20 cellular contexts compared by ENCODE assay signal in genomic region chr2:216520156-216520555, GRCh38.
"Had no signal": no experiment of that assay in that cellular context is flagged by ENCODE, and none has a peak within 500 bp of the region (broad histone marks: within the 10 kb centered on the region; RNA-seq: fewer than 3 reads in every experiment).

No MANE protein-coding gene starts in this region.

- H3K4me1 ChIP-seq: pancreas, vagina had no signal

- H3K36me3 ChIP-seq: pancreas, vagina, WERI-Rb-1 had no signal

- H3K4me3 Mint-ChIP-seq: activated CD4-positive, alpha-beta T cell treated with anti-CD3 and anti-CD28 coated beads for 36 hours; activated CD8-positive, alpha-beta T cell treated with anti-CD3 and anti-CD28 coated beads, Interleukin-2, amount 10 ng/mL, durations not matched to agents 7 days and 5 days; activated naive CD8-positive, alpha-beta T cell treated with anti-CD3 and anti-CD28 coated beads, Interleukin-2, amount 50 U/mL, for 24 hours; activated T-helper 1 cell treated with anti-CD3 and anti-CD28 coated beads, Interleukin-12 subunit alpha, Interleukin-12 subunit beta, Interleukin-2, Interleukin-4 antibody, amounts not matched to agents 30 ng/mL and 10 ng/mL and 1 ng/mL, durations not matched to agents 14 hours and 24 hours and 36 hours; memory B cell; natural killer cell; stimulated activated naive CD8-positive, alpha-beta T cell treated with anti-CD3 and anti-CD28 coated beads, Interleukin-15, amount 100 ng/mL, for 72 hours; T-cell had no signal

- H3K36me3 Mint-ChIP-seq: natural killer cell, T-cell had no signal

- H3K9me3 Mint-ChIP-seq: activated naive CD8-positive, alpha-beta T cell treated with anti-CD3 and anti-CD28 coated beads, Interleukin-2, amount 50 U/mL, for 24 hours; activated T-helper 1 cell treated with anti-CD3 and anti-CD28 coated beads, Interleukin-12 subunit alpha, Interleukin-12 subunit beta, Interleukin-2, Interleukin-4 antibody, amounts not matched to agents 30 ng/mL and 10 ng/mL and 1 ng/mL, durations not matched to agents 14 hours and 24 hours and 36 hours; memory B cell; natural killer cell; stimulated activated naive CD8-positive, alpha-beta T cell treated with anti-CD3 and anti-CD28 coated beads, Interleukin-15, amount 100 ng/mL, for 72 hours; T-cell had no signal

- H3K27me3 Mint-ChIP-seq: activated CD4-positive, alpha-beta T cell treated with anti-CD3 and anti-CD28 coated beads for 36 hours; activated naive CD8-positive, alpha-beta T cell treated with anti-CD3 and anti-CD28 coated beads, Interleukin-2, amount 50 U/mL, for 24 hours; memory B cell; stimulated activated naive CD8-positive, alpha-beta T cell treated with anti-CD3 and anti-CD28 coated beads, Interleukin-15, amount 100 ng/mL, for 72 hours; T-cell had no signal

- H3K4me1 Mint-ChIP-seq: activated CD4-positive, alpha-beta T cell treated with anti-CD3 and anti-CD28 coated beads for 36 hours; activated naive CD8-positive, alpha-beta T cell treated with anti-CD3 and anti-CD28 coated beads, Interleukin-2, amount 50 U/mL, for 24 hours; memory B cell; stimulated activated naive CD8-positive, alpha-beta T cell treated with anti-CD3 and anti-CD28 coated beads, Interleukin-15, amount 100 ng/mL, for 72 hours; T-cell had no signal

- H3K27ac ChIP-seq: dorsolateral prefrontal cortex, pancreas, vagina, WERI-Rb-1 had no signal

- FAIRE-seq: pancreas had no signal

- DNase-seq: activated CD4-positive, alpha-beta T cell treated with anti-CD3 and anti-CD28 coated beads for 36 hours; activated CD8-positive, alpha-beta memory T cell treated with anti-CD3 and anti-CD28 coated beads, Interleukin-2, amount 50 U/mL, for 48 hours; activated CD8-positive, alpha-beta T cell treated with anti-CD3 and anti-CD28 coated beads, Interleukin-2, amount 10 ng/mL, durations not matched to agents 7 days and 5 days; activated naive CD4-positive, alpha-beta T cell; activated naive CD8-positive, alpha-beta T cell treated with anti-CD3 and anti-CD28 coated beads, Interleukin-2, amount 50 U/mL, for 24 hours; cerebellar nuclear complex; dorsolateral prefrontal cortex; glutamatergic neuron; left colon; natural killer cell; pancreas; stimulated activated CD4-positive, alpha-beta T cell treated with anti-CD3 and anti-CD28 coated beads, Interleukin-15, amount 100 ng/mL, for 24 hours; stimulated activated CD4-positive, alpha-beta T cell treated with anti-CD3 and anti-CD28 coated beads, Interleukin-4, amount 100 ng/mL, for 4 hours; stimulated activated naive CD8-positive, alpha-beta T cell treated with anti-CD3 and anti-CD28 coated beads, Interleukin-15, amount 100 ng/mL, for 72 hours; T-cell; T1000; WERI-Rb-1 had no signal

- H3K4me3 ChIP-seq: dorsolateral prefrontal cortex, pancreas, vagina had no signal

- H3K9me3 ChIP-seq: pancreas, vagina had no signal

- H3K27ac Mint-ChIP-seq: activated CD4-positive, alpha-beta T cell treated with anti-CD3 and anti-CD28 coated beads for 36 hours; activated CD8-positive, alpha-beta T cell treated with anti-CD3 and anti-CD28 coated beads, Interleukin-2, amount 10 ng/mL, durations not matched to agents 7 days and 5 days; activated naive CD8-positive, alpha-beta T cell treated with anti-CD3 and anti-CD28 coated beads, Interleukin-2, amount 50 U/mL, for 24 hours; activated T-helper 1 cell treated with anti-CD3 and anti-CD28 coated beads, Interleukin-12 subunit alpha, Interleukin-12 subunit beta, Interleukin-2, Interleukin-4 antibody, amounts not matched to agents 30 ng/mL and 10 ng/mL and 1 ng/mL, durations not matched to agents 14 hours and 24 hours and 36 hours; memory B cell; natural killer cell; T-cell had no signal

- H3K27me3 ChIP-seq: dorsolateral prefrontal cortex, pancreas, vagina had no signal
